ENCODE assay signal across 1 cellular context in the genomic region with DNA sequence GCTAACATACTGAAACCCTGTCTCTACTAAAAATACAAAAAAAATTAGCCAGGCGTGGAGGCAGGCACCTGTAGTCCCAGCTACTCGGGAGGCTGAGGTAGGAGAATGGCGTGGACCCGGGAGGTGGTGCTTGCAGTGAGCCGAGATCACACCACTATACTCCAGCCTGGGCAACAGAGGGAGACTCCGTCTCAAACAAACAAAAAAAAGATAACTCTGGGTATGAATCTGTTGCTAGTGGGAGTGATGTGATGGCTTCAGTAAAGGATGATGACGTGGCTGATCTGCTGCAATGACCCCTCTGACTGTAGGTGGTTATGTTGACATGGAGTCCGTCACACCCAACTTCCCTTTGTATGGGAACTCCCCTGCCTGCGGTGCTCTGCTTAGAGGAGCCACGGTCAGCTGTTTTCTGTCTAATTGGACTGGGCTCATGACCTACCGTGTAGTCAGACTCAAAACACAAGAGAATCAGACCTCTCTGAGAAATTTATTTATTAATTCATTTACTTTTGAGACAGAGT.
TF ChIP-seq lines count a peak whose summit lies in the region.

No MANE protein-coding gene starts in this region.

TF ChIP-seq in WTC11, 78 proteins besides CTCF, POLR2A, EP300 and RAD21 (continued from another document):
- TF ChIP-seq, protein P1, sequence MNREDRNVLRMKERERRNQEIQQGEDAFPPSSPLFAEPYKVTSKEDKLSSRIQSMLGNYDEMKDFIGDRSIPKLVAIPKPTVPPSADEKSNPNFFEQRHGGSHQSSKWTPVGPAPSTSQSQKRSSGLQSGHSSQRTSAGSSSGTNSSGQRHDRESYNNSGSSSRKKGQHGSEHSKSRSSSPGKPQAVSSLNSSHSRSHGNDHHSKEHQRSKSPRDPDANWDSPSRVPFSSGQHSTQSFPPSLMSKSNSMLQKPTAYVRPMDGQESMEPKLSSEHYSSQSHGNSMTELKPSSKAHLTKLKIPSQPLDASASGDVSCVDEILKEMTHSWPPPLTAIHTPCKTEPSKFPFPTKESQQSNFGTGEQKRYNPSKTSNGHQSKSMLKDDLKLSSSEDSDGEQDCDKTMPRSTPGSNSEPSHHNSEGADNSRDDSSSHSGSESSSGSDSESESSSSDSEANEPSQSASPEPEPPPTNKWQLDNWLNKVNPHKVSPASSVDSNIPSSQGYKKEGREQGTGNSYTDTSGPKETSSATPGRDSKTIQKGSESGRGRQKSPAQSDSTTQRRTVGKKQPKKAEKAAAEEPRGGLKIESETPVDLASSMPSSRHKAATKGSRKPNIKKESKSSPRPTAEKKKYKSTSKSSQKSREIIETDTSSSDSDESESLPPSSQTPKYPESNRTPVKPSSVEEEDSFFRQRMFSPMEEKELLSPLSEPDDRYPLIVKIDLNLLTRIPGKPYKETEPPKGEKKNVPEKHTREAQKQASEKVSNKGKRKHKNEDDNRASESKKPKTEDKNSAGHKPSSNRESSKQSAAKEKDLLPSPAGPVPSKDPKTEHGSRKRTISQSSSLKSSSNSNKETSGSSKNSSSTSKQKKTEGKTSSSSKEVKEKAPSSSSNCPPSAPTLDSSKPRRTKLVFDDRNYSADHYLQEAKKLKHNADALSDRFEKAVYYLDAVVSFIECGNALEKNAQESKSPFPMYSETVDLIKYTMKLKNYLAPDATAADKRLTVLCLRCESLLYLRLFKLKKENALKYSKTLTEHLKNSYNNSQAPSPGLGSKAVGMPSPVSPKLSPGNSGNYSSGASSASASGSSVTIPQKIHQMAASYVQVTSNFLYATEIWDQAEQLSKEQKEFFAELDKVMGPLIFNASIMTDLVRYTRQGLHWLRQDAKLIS (CRISPR knock-in tag; IDR thresholded peaks at IDR 0.05; ENCODE audit: borderline replicate concordance): no peak
- TF ChIP-seq, protein P2, sequence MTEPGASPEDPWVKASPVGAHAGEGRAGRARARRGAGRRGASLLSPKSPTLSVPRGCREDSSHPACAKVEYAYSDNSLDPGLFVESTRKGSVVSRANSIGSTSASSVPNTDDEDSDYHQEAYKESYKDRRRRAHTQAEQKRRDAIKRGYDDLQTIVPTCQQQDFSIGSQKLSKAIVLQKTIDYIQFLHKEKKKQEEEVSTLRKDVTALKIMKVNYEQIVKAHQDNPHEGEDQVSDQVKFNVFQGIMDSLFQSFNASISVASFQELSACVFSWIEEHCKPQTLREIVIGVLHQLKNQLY (CRISPR knock-in tag; IDR thresholded peaks at IDR 0.05): no peak
- TF ChIP-seq SMAD3 (CRISPR knock-in tag; IDR thresholded peaks at IDR 0.05; ENCODE audit: borderline replicate concordance) (no peak), NR1H2 (CRISPR knock-in tag; IDR thresholded peaks at IDR 0.05) (no peak)
